16 cellular contexts compared by ENCODE assay signal in genomic region chr1:179976970-179977651, GRCh38. TPM values are rescaled to one million over a fixed set of nuclear protein-coding genes. Genes with fewer than 3 reads are reported as not detected.
A peak's percentile ranks its signal among the peaks of the same experiment; 100 is the strongest.
DNase-seq lines count a peak whose midpoint lies in the region; ATAC-seq lines count a peak whose summit lies in the region.
"Had no signal": no experiment of that assay in that cellular context is flagged by ENCODE, and none has a peak within 500 bp of the region (broad histone marks: within the 10 kb centered on the region; RNA-seq: fewer than 3 reads in every experiment).

No MANE protein-coding gene starts in this region.

- H3K27me3 Mint-ChIP-seq in stimulated activated naive CD8-positive, alpha-beta T cell treated with anti-CD3 and anti-CD28 coated beads, Interleukin-15, Interleukin-2, amounts not matched to agents 100 ng/mL and 50 ng/mL, for 24 hours, result no peaks in the 10 kb centered on the region
- no peaks in the 10 kb centered on the region for H3K27me3 Mint-ChIP-seq in T-cell
- H3K27me3 Mint-ChIP-seq: activated B cell treated with CpG ODN at 0.5 μM for 24 hours had no signal

- ATAC-seq in stimulated activated naive CD8-positive, alpha-beta T cell treated with anti-CD3 and anti-CD28 coated beads, Interleukin-15, Interleukin-2, amounts not matched to agents 100 U/mL and 50 U/mL, for 24 hours, result no peak
- ATAC-seq in T-cell (replicated peaks in 1 of 4), result no peak
- ATAC-seq in GM19023 (IDR thresholded peaks at IDR 0.05; ENCODE audit: unreplicated experiment), result no peak
- ATAC-seq: left colon had no signal

- CTCF ChIA-PET in T-cell (lab: Charles Lee), result interaction anchor here (0.6 to 1.5 kb wide), 3 partner anchors 11 to 115 kb away, joined by 3 read pairs; no protein-coding TSS in a partner anchor

- H3K27ac Mint-ChIP-seq in stimulated activated naive CD8-positive, alpha-beta T cell treated with anti-CD3 and anti-CD28 coated beads, Interleukin-15, Interleukin-2, amounts not matched to agents 100 ng/mL and 50 ng/mL, for 24 hours, result peak overlapping the region; percentile 5
- H3K27ac Mint-ChIP-seq in T-cell, result peak overlapping the region; percentile 34 to 59
- H3K27ac Mint-ChIP-seq: activated B cell treated with CpG ODN at 0.5 μM for 24 hours; T-helper 1 cell treated with Interleukin-12 subunit alpha and Interleukin-12 subunit beta and Interleukin-4 antibody, amounts not matched to agents 30 μg/mL and 1 μg/mL, for 36 hours had no signal

- H3K36me3 Mint-ChIP-seq in stimulated activated naive CD8-positive, alpha-beta T cell treated with anti-CD3 and anti-CD28 coated beads, Interleukin-15, Interleukin-2, amounts not matched to agents 100 ng/mL and 50 ng/mL, for 24 hours (ENCODE audit: low read depth), result peaks cover 28% of the 10 kb centered on the region
- H3K36me3 Mint-ChIP-seq in T-cell, result peaks cover 27% of the 10 kb centered on the region

- H3K4me3 Mint-ChIP-seq in stimulated activated naive CD8-positive, alpha-beta T cell treated with anti-CD3 and anti-CD28 coated beads, Interleukin-15, Interleukin-2, amounts not matched to agents 100 ng/mL and 50 ng/mL, for 24 hours, result no peak overlapping the region
- H3K4me3 Mint-ChIP-seq in T-cell, result no peak overlapping the region
- H3K4me3 Mint-ChIP-seq: activated B cell treated with CpG ODN at 0.5 μM for 24 hours; T-helper 1 cell treated with Interleukin-12 subunit alpha and Interleukin-12 subunit beta and Interleukin-4 antibody, amounts not matched to agents 30 μg/mL and 1 μg/mL, for 36 hours had no signal

- POLR2A ChIA-PET in T-cell (lab: Charles Lee), result interaction anchor here in 1 of 2 donors (0.6 kb wide), 1 partner anchor 46 kb away, joined by 3 read pairs; no protein-coding TSS in a partner anchor

- DNase-seq in stimulated activated naive CD8-positive, alpha-beta T cell treated with anti-CD3 and anti-CD28 coated beads, Interleukin-15, Interleukin-2, amounts not matched to agents 100 U/mL and 50 U/mL, for 24 hours, result no peak
- no peak for DNase-seq in T-cell
- DNase-seq in iPS-NIHi11 (ENCODE audit: low spot score), result peak; percentile 14
- DNase-seq in NCI-H2107 (lab: John Stamatoyannopoulos, UW), result no peak
- DNase-seq in Kasumi-1 (lab: John Stamatoyannopoulos, UW), result no peak
- no peak for DNase-seq in SW 1271 (lab: John Stamatoyannopoulos, UW)
- DNase-seq: activated B cell treated with CpG ODN at 0.5 μM for 24 hours, activated gamma-delta T cell treated with Interleukin-2 at 50 U/mL for 16 hours, AML-193, DMS153, KG1, left colon, NCI-H748 treated with DMSO at 0.1 percent for 48 hours had no signal

- H3K4me1 Mint-ChIP-seq in stimulated activated naive CD8-positive, alpha-beta T cell treated with anti-CD3 and anti-CD28 coated beads, Interleukin-15, Interleukin-2, amounts not matched to agents 100 ng/mL and 50 ng/mL, for 24 hours (ENCODE audit: low read depth), result peaks cover 55% of the 10 kb centered on the region
- H3K4me1 Mint-ChIP-seq in T-cell, result peaks cover 70 to 77% (median 77%) of the 10 kb centered on the region in 3 donors

- no peaks in the 10 kb centered on the region for H3K9me3 Mint-ChIP-seq in stimulated activated naive CD8-positive, alpha-beta T cell treated with anti-CD3 and anti-CD28 coated beads, Interleukin-15, Interleukin-2, amounts not matched to agents 100 ng/mL and 50 ng/mL, for 24 hours
- peaks cover 0 to 7% (median 3%) of the 10 kb centered on the region in 3 donors for H3K9me3 Mint-ChIP-seq in T-cell

RNA-seq across cellular contexts. Expression of gene CEP350, which starts 22.5 kb away (rescaled TPM):
- total RNA-seq in T-cell, result 10 to 100 TPM; 62.1 to 81.3 (median 72.3) TPM
